In the genomic region with DNA sequence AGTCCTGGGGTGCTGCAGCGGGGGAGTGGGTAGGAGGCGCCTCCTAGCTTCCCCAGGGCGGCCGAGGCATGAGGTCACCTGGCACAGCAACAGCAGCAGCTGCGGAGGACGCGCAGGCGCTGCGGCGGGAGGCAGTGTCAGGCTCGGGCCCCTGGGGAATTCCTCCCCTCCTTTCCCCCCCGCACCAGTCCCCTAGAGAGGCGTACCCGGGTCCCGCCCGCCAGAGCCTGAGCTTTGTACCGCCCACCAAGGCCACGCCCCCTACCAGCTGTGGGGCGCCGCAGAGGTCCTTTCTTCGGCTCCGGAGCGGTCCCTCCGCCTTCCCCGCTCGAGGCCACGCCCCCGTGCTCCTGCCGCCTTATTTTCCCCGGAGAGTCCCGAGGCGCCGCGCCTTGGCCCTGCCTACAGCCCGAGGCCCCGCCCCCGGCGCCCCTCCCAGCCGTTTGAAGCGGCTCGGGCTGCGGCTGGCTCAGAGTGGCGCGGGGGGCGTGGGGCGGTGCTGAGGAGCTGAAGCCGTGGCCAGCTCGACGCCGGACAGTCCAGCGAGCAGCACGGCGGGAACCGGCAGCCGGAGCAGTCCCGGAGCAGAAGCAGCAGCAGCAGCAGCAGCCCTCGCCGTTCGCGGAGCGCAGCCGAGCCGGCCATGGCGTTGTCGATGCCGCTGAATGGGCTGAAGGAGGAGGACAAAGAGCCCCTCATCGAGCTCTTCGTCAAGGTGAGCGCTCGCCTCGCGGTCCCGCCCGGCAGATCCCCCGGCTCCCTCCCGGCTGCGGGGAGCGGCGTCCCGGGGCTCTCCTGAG, we compare ENCODE assay signal across 8 cellular contexts. TPM values are rescaled to one million over a fixed set of nuclear protein-coding genes. Genes with fewer than 3 reads are reported as not detected.
A peak's percentile ranks its signal among the peaks of the same experiment; 100 is the strongest.
DNase-seq lines count a peak whose midpoint lies in the region; TF ChIP-seq lines count a peak whose summit lies in the region.

A gene (plus strand): TSS at position 537 of the 800 bp plus-strand sequence. CDS start 107 bp downstream, at position 644.

- POLR2A ChIA-PET in HEK293T (lab: Yijun Ruan, JAX), result interaction anchor here (0.6 to 2.9 kb wide), 26 partner anchors 9 to 488 kb away, joined by 3 to 23 read pairs (median 4); a partner anchor contains a TSS
- POLR2A ChIA-PET in SK-N-SH (lab: Yijun Ruan, JAX), result interaction anchor here (0.5 to 2.4 kb wide), 9 partner anchors 9 to 494 kb away, joined by 3 to 14 read pairs (median 3); no protein-coding TSS in a partner anchor

- H3K4me3 ChIP-seq in SK-N-SH (ENCODE audit: low read depth in 2 of 2, low read length in 1 of 2), result peak within 1 kb of the TSS; percentile 70 to 88

- no peaks in the 10 kb centered on the region for H3K9me3 ChIP-seq in SK-N-SH

- peaks cover 19% of the 10 kb centered on the region for H3F3A ChIP-seq in SK-N-SH (replicated peaks; ENCODE audit: insufficient read depth)

- H3K79me2 ChIP-seq in SK-N-SH (ENCODE audit: insufficient read depth), result peaks cover 48% of the 10 kb centered on the region

- H3K36me3 ChIP-seq in SK-N-SH (replicated peaks in 1 of 2; ENCODE audit: control insufficient read depth in 1 of 2, insufficient read depth in 2 of 2, low read length in 1 of 2), result peaks cover 0 to 2% of the 10 kb centered on the region in 2 experiments

- no peak within 1 kb of the TSS for H2AFZ ChIP-seq in SK-N-SH (ENCODE audit: low read depth)

- H3K27ac ChIP-seq in SK-N-SH (ENCODE audit: low read depth in 2 of 2, low read length in 1 of 2), result peak within 1 kb of the TSS; percentile 79 to 85
- peak within 1 kb of the TSS; percentile 78 for H3K27ac ChIP-seq in temporal lobe (ENCODE audit: low read depth, low read length)

- 0% methylated on average over 4 of the region's 80 CpGs for WGBS in SK-N-SH (ENCODE audit: low lambda C conversion rate)

- no peak for TF ChIP-seq CTCF in SK-N-SH (IDR thresholded peaks at IDR 0.05)

- H3K9me2 ChIP-seq in SK-N-SH, result no peaks in the 10 kb centered on the region

- peak; percentile 97 for DNase-seq in GM03348 (ENCODE audit: low spot score)
- DNase-seq in HEK293T (ENCODE audit: extremely low spot score), result peak; percentile 96
- DNase-seq in NAMALWA (ENCODE audit: low spot score), result peak; percentile 99
- peak; percentile 97 for DNase-seq in SK-N-SH
- DNase-seq in activated naive CD4-positive, alpha-beta T cell treated with anti-CD3 and anti-CD28 coated beads, Interleukin-2, amount 50 U/mL, for 16 hours, result peak; percentile 100
- peak; percentile 100 for DNase-seq in globus pallidus (ENCODE audit: low spot score)
- DNase-seq in occipital lobe (lab: John Stamatoyannopoulos, UW), result peak; percentile 97

- H3K4me2 ChIP-seq in SK-N-SH, result peak within 1 kb of the TSS; percentile 70

- H3K4me1 ChIP-seq in SK-N-SH (ENCODE audit: control insufficient read depth in 1 of 2, insufficient read depth in 2 of 2, low read depth in 1 of 2, low read length in 1 of 2), result peaks cover 10 to 21% of the 10 kb centered on the region in 2 experiments; a peak in 2 of 4 replicates

- TF ChIP-seq EP300 in SK-N-SH (IDR thresholded peaks at IDR 0.05; ENCODE audit: borderline replicate concordance in 1 of 2, low read depth in 1 of 2, low read length in 1 of 2), result peak in 1 of 2 experiments; percentile 72; a peak in 1 of 4 replicates

- peaks cover 29% of the 10 kb centered on the region for H4K20me1 ChIP-seq in SK-N-SH (ENCODE audit: insufficient read depth)

- H3K9ac ChIP-seq in SK-N-SH, result peak within 1 kb of the TSS; percentile 92

- CTCF ChIA-PET in HEK293T (lab: Yijun Ruan, JAX), result interaction anchor here (0.7 to 2.3 kb wide), 4 partner anchors 21 to 86 kb away, joined by 3 to 10 read pairs (median 4); no protein-coding TSS in a partner anchor
- CTCF ChIA-PET in SK-N-SH (lab: Yijun Ruan, JAX), result interaction anchor here (0.6 to 3.4 kb wide), 10 partner anchors 9 to 105 kb away, joined by 3 to 31 read pairs (median 6); no protein-coding TSS in a partner anchor

- peak; percentile 39 for TF ChIP-seq RAD21 in SK-N-SH (IDR thresholded peaks at IDR 0.05; ENCODE audit: low read length)

- no peaks in the 10 kb centered on the region for H3K27me3 ChIP-seq in SK-N-SH (ENCODE audit: insufficient read depth)

TF ChIP-seq in HEK293T, 16 proteins besides CTCF, POLR2A, EP300 and RAD21:
- TF ChIP-seq SUZ12 (IDR thresholded peaks at IDR 0.05), result no peak
- TF ChIP-seq ELF4 (IDR thresholded peaks at IDR 0.05), result no peak
- TF ChIP-seq BHLHE40 (IDR thresholded peaks at IDR 0.05; ENCODE audit: borderline replicate concordance), result no peak
- TF ChIP-seq FOXM1 (IDR thresholded peaks at IDR 0.05; ENCODE audit: borderline replicate concordance), result peak; percentile 70; the same call in 1 of the 2 replicates
- TF ChIP-seq HDGF (IDR thresholded peaks at IDR 0.05; ENCODE audit: borderline replicate concordance), result 0 out of 2 replicates have a peak, but pooled peaks have one; percentile 81
- TF ChIP-seq LEF1 (IDR thresholded peaks at IDR 0.05; ENCODE audit: borderline replicate concordance), result no peak
- peak; percentile 19 for TF ChIP-seq L3MBTL2 (conservative IDR thresholded peaks at IDR 0.05)

TF ChIP-seq in SK-N-SH, 30 proteins besides CTCF, POLR2A, EP300 and RAD21 (continues in another document):
- peak; percentile 10 for TF ChIP-seq CHD2 (IDR thresholded peaks at IDR 0.05; ENCODE audit: low read length, partially characterized antibody)
- peak; percentile 70 for TF ChIP-seq TCF12 (IDR thresholded peaks at IDR 0.05)
- peak; percentile 74 for TF ChIP-seq NFIC (IDR thresholded peaks at IDR 0.05; ENCODE audit: borderline replicate concordance)
- TF ChIP-seq FOXM1 (IDR thresholded peaks at IDR 0.05; ENCODE audit: low read depth), result no peak
- peak; percentile 22; the same call in 1 of the 2 replicates for TF ChIP-seq FOSL2 (IDR thresholded peaks at IDR 0.05; ENCODE audit: borderline replicate concordance, low read depth)
- TF ChIP-seq, protein P1, sequence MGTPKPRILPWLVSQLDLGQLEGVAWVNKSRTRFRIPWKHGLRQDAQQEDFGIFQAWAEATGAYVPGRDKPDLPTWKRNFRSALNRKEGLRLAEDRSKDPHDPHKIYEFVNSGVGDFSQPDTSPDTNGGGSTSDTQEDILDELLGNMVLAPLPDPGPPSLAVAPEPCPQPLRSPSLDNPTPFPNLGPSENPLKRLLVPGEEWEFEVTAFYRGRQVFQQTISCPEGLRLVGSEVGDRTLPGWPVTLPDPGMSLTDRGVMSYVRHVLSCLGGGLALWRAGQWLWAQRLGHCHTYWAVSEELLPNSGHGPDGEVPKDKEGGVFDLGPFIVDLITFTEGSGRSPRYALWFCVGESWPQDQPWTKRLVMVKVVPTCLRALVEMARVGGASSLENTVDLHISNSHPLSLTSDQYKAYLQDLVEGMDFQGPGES (IDR thresholded peaks at IDR 0.05; ENCODE audit: low read depth, low read length), result no peak
- no peak for TF ChIP-seq YY1 (IDR thresholded peaks at IDR 0.05; ENCODE audit: low read depth)
- TF ChIP-seq JUND (IDR thresholded peaks at IDR 0.05), result no peak
- TF ChIP-seq SMC3 (IDR thresholded peaks at IDR 0.05; ENCODE audit: low read depth, low read length), result no peak
- TF ChIP-seq, protein P2, sequence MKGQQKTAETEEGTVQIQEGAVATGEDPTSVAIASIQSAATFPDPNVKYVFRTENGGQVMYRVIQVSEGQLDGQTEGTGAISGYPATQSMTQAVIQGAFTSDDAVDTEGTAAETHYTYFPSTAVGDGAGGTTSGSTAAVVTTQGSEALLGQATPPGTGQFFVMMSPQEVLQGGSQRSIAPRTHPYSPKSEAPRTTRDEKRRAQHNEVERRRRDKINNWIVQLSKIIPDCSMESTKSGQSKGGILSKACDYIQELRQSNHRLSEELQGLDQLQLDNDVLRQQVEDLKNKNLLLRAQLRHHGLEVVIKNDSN (IDR thresholded peaks at IDR 0.05; ENCODE audit: borderline replicate concordance, low read depth), result 0 out of 2 replicates have a peak, but pooled peaks have one; percentile 52
- TF ChIP-seq MXI1 (IDR thresholded peaks at IDR 0.05; ENCODE audit: low read depth, low read length), result no peak; the same call in 1 of the 2 replicates
- TF ChIP-seq EZH2phosphoT487 (IDR thresholded peaks at IDR 0.05; ENCODE audit: borderline replicate concordance, low read depth), result no peak
- no peak for TF ChIP-seq ELF1 (IDR thresholded peaks at IDR 0.05)
- peak; percentile 98 for TF ChIP-seq POLR2AphosphoS5 (IDR thresholded peaks at IDR 0.05; ENCODE audit: low read depth, low read length)
- TF ChIP-seq, protein P3, sequence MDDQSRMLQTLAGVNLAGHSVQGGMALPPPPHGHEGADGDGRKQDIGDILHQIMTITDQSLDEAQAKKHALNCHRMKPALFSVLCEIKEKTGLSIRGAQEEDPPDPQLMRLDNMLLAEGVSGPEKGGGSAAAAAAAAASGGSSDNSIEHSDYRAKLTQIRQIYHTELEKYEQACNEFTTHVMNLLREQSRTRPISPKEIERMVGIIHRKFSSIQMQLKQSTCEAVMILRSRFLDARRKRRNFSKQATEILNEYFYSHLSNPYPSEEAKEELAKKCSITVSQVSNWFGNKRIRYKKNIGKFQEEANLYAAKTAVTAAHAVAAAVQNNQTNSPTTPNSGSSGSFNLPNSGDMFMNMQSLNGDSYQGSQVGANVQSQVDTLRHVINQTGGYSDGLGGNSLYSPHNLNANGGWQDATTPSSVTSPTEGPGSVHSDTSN (IDR thresholded peaks at IDR 0.05), result no peak; the same call in 1 of the 2 replicates
- TF ChIP-seq NRF1 (IDR thresholded peaks at IDR 0.05; ENCODE audit: low read depth, low read length), result peak; percentile 80
- TF ChIP-seq SIN3A (IDR thresholded peaks at IDR 0.05; ENCODE audit: borderline replicate concordance, low read depth, low read length), result peak; percentile 76; the same call in 1 of the 2 replicates
- 0 out of 2 replicates have a peak, but pooled peaks have one; percentile 46 for TF ChIP-seq RCOR1 (IDR thresholded peaks at IDR 0.05; ENCODE audit: low read length)
- 0 out of 2 replicates have a peak, but pooled peaks have one; percentile 27 for TF ChIP-seq FOXJ3 (CRISPR knock-in tag; IDR thresholded peaks at IDR 0.05)
- TF ChIP-seq RXRA (IDR thresholded peaks at IDR 0.05; ENCODE audit: borderline replicate concordance, low read depth), result no peak
- peak; percentile 42; the same call in 1 of the 2 replicates for TF ChIP-seq TEAD4 (IDR thresholded peaks at IDR 0.05; ENCODE audit: borderline replicate concordance, insufficient read depth)
- no peak for TF ChIP-seq GATA2 (CRISPR knock-in tag; IDR thresholded peaks at IDR 0.05)
- TF ChIP-seq RFX5 (IDR thresholded peaks at IDR 0.05; ENCODE audit: low read length), result peak; percentile 25; the same call in 1 of the 2 replicates

RNA-seq across cellular contexts. Expression of the gene that starts here (rescaled TPM):
- 66.4 and 84.4 TPM in 2 replicates for polyA plus RNA-seq in SK-N-SH (2012; rRNA removed)
- 98.5 and 106 TPM in 2 replicates for polyA plus RNA-seq in SK-N-SH (2012; cell fraction: cytosol; rRNA removed)
- polyA plus RNA-seq in SK-N-SH (2012; cell fraction: nucleus; rRNA removed), result 29.1 and 46.8 TPM in 2 replicates
- total RNA-seq in occipital lobe, result 96.7 TPM
- total RNA-seq in temporal lobe, result 85.6 TPM

Comparison
In these comparisons a context has a peak if more than half of its experiments do, and no peak if none do; other contexts are left out.
1. Peak in every context shown above with its lines: DNase-seq, H3K4me3 ChIP-seq and H3K27ac ChIP-seq.